Comparison of ENCODE assay signal across 2 cellular contexts in genomic region chr12:122022393-122023338, GRCh38.
TF ChIP-seq lines count a peak whose summit lies in the region.

No MANE protein-coding gene starts in this region.

TF ChIP-seq in HCT116, 20 proteins besides CTCF, POLR2A, EP300 and RAD21:
- TF ChIP-seq ZFX (IDR thresholded peaks at IDR 0.05) (peak; percentile 49; the same call in 1 of the 2 replicates), JUND (IDR thresholded peaks at IDR 0.05) (no peak)

TF ChIP-seq in H1, 55 proteins besides CTCF, POLR2A, EP300 and RAD21:
- peak; percentile 19; the same call in 1 of the 2 replicates for TF ChIP-seq MAX (IDR thresholded peaks at IDR 0.05)
- TF ChIP-seq POLR2AphosphoS5 (IDR thresholded peaks at IDR 0.05; ENCODE audit: low read depth, low read length), result no peak
- no peak for TF ChIP-seq TCF12 (IDR thresholded peaks at IDR 0.05; ENCODE audit: low read depth, low read length)
- TF ChIP-seq ASH2L (IDR thresholded peaks at IDR 0.05; ENCODE audit: low read length), result no peak
- TF ChIP-seq E2F6 (IDR thresholded peaks at IDR 0.05), result peak; percentile 71
- no peak for TF ChIP-seq CHD1 (IDR thresholded peaks at IDR 0.05; ENCODE audit: low read depth, low read length)
- TF ChIP-seq ATF2 (IDR thresholded peaks at IDR 0.05; ENCODE audit: low read length), result no peak
- peak; percentile 53 for TF ChIP-seq KDM4A (IDR thresholded peaks at IDR 0.05; ENCODE audit: low read depth, low read length, severe bottlenecking)
- TF ChIP-seq SRF (IDR thresholded peaks at IDR 0.05; ENCODE audit: low read depth, low read length), result no peak
